9 cellular contexts compared by ENCODE assay signal in genomic region chr17:41792835-41793748, GRCh38. TPM values are rescaled to one million over a fixed set of nuclear protein-coding genes. Genes with fewer than 3 reads are reported as not detected.
DNase-seq lines count a peak whose midpoint lies in the region; ATAC-seq and TF ChIP-seq lines count a peak whose summit lies in the region.
"Had no signal": no experiment of that assay in that cellular context is flagged by ENCODE, and none has a peak within 500 bp of the region (broad histone marks: within the 10 kb centered on the region; RNA-seq: fewer than 3 reads in every experiment).

No MANE protein-coding gene starts in this region.

- no peak overlapping the region for H3K4me3 Mint-ChIP-seq in stimulated activated memory B cell treated with anti-CD40 and anti-IgM and Interleukin-4, amounts not matched to agents 10 μg/mL and 1 μg/mL and 100 μg/mL, for 72 hours
- H3K4me3 Mint-ChIP-seq: activated T-cell treated with anti-CD3 and anti-CD28 coated beads, Interleukin-2, amount 50 U/mL, for 24 hours had no signal

- peaks cover 3% of the 10 kb centered on the region for H3K27me3 ChIP-seq in AG04450 (ENCODE audit: control insufficient read depth, insufficient read depth, low read length)
- H3K27me3 ChIP-seq in Loucy (ENCODE audit: insufficient read depth, low read length, poor library complexity, severe bottlenecking): no peaks in the 10 kb centered on the region

- no peaks in the 10 kb centered on the region for H3K9me3 ChIP-seq in AG04450 (ENCODE audit: control insufficient read depth, insufficient read depth, low read length)
- H3K9me3 ChIP-seq in Loucy (ENCODE audit: insufficient read depth, low read depth, low read length): no peaks in the 10 kb centered on the region
- H3K9me3 ChIP-seq in mucosa of descending colon: no peaks in the 10 kb centered on the region

- H3K4me2 ChIP-seq in Loucy (ENCODE audit: low read depth, low read length, poor library complexity, severe bottlenecking): peak overlapping the region; percentile 24

- no peaks in the 10 kb centered on the region for H3F3A ChIP-seq in Loucy (ENCODE audit: low read depth)

- no peaks in the 10 kb centered on the region for H4K20me1 ChIP-seq in Loucy (ENCODE audit: insufficient read depth, low read length, poor library complexity, severe bottlenecking)

- POLR2A ChIA-PET in AG04450 (lab: Yijun Ruan, JAX): no interaction called here

- CTCF ChIA-PET in AG04450 (lab: Charles Lee): interaction anchor here (0.6 to 1.0 kb wide), 2 partner anchors 19 to 56 kb away, joined by 3 read pairs; partner anchors contain the start of gene P3H4

- H3K9me3 Mint-ChIP-seq in stimulated activated memory B cell treated with anti-CD40 and anti-IgM and Interleukin-4, amounts not matched to agents 10 μg/mL and 1 μg/mL and 100 μg/mL, for 72 hours: no peaks in the 10 kb centered on the region
- H3K9me3 Mint-ChIP-seq: activated T-cell treated with anti-CD3 and anti-CD28 coated beads, Interleukin-2, amount 50 U/mL, for 24 hours had no signal

- TF ChIP-seq CTCF in AG04450 (IDR thresholded peaks at IDR 0.05; ENCODE audit: low read depth, low read length): no peak
- no peak for TF ChIP-seq CTCF in Loucy (conservative IDR thresholded peaks at IDR 0.05; ENCODE audit: low read length)
- no peak for TF ChIP-seq CTCF in mucosa of descending colon (IDR thresholded peaks at IDR 0.05)

- H3K27ac ChIP-seq in AG04450 (ENCODE audit: low read depth, low read length): peak overlapping the region; percentile 73

- no peaks in the 10 kb centered on the region for H3K79me2 ChIP-seq in Loucy (ENCODE audit: insufficient read depth, low read length)

- no peak overlapping the region for H3K9ac ChIP-seq in Loucy (ENCODE audit: low read depth, low read length, poor library complexity, severe bottlenecking)

- peaks cover 6% of the 10 kb centered on the region for H3K4me1 Mint-ChIP-seq in stimulated activated memory B cell treated with anti-CD40 and anti-IgM and Interleukin-4, amounts not matched to agents 10 μg/mL and 1 μg/mL and 100 μg/mL, for 72 hours

- H3K36me3 Mint-ChIP-seq in stimulated activated memory B cell treated with anti-CD40 and anti-IgM and Interleukin-4, amounts not matched to agents 10 μg/mL and 1 μg/mL and 100 μg/mL, for 72 hours: no peaks in the 10 kb centered on the region

- H3K36me3 ChIP-seq in Loucy (ENCODE audit: insufficient read depth, low read length): no peaks in the 10 kb centered on the region
- H3K36me3 ChIP-seq in mucosa of descending colon (ENCODE audit: low read depth): no peaks in the 10 kb centered on the region

- H2AFZ ChIP-seq in Loucy (ENCODE audit: low read length): peak overlapping the region; percentile 8; the same call in 1 of the 2 replicates

- no peaks in the 10 kb centered on the region for H3K9me2 ChIP-seq in Loucy (replicated peaks; ENCODE audit: low read depth, low read length)

- H3K4me1 ChIP-seq in Loucy (ENCODE audit: insufficient read depth, low read length, poor library complexity, severe bottlenecking): peaks cover 24% of the 10 kb centered on the region
- H3K4me1 ChIP-seq in mucosa of descending colon (ENCODE audit: low read depth): peaks cover 30% of the 10 kb centered on the region

- DNase-seq in AG04450 (ENCODE audit: low read depth, low spot score): no peak
- peak; percentile 75 for DNase-seq in dermis blood vessel endothelial cell
- peak; percentile 76 to 87 (median 82) for DNase-seq in mucosa of descending colon
- DNase-seq in midbrain (lab: John Stamatoyannopoulos, UW): no peak
- DNase-seq: activated T-cell treated with anti-CD3 and anti-CD28 coated beads, Interleukin-2, amount 50 U/mL, for 24 hours had no signal

- ATAC-seq in mucosa of descending colon: peak; percentile 91
- ATAC-seq in HG03565 (IDR thresholded peaks at IDR 0.05; ENCODE audit: unreplicated experiment): no peak
- no peak for ATAC-seq in stimulated activated memory B cell treated with anti-CD40 and anti-IgM and Interleukin-4, amounts not matched to agents 10 μg/mL and 1 μg/mL and 100 μg/mL, for 72 hours
- ATAC-seq in HG02610 (IDR thresholded peaks at IDR 0.05; ENCODE audit: unreplicated experiment): no peak

- intact Hi-C loops in mucosa of descending colon (cut with DNase I, micrococcal nuclease): no loop called here

- H3K4me3 ChIP-seq in AG04450 (ENCODE audit: low read depth, low read length) (no peak overlapping the region), Loucy (ENCODE audit: low read length, poor library complexity, severe bottlenecking) (no peak overlapping the region), mucosa of descending colon (no peak overlapping the region)

- no peaks in the 10 kb centered on the region for H3K27me3 Mint-ChIP-seq in stimulated activated memory B cell treated with anti-CD40 and anti-IgM and Interleukin-4, amounts not matched to agents 10 μg/mL and 1 μg/mL and 100 μg/mL, for 72 hours

- H3K27ac Mint-ChIP-seq in stimulated activated memory B cell treated with anti-CD40 and anti-IgM and Interleukin-4, amounts not matched to agents 10 μg/mL and 1 μg/mL and 100 μg/mL, for 72 hours: no peak overlapping the region
- H3K27ac Mint-ChIP-seq: activated T-cell treated with anti-CD3 and anti-CD28 coated beads, Interleukin-2, amount 50 U/mL, for 24 hours had no signal

RNA-seq across cellular contexts. Expression of gene JUP, which starts 6.6 kb away (rescaled TPM):
- 13.5 and 25.7 TPM in 2 replicates for polyA plus RNA-seq in AG04450 (2011; rRNA removed)
- polyA minus RNA-seq in AG04450 (2011; rRNA and poly(A)+ RNA removed): 19.7 and 25.7 TPM in 2 replicates
- total RNA-seq in dermis blood vessel endothelial cell (416 and 862 TPM in 2 replicates), mucosa of descending colon (100 to 1,000 TPM; 165 to 383 (median 320) TPM)

RNA-seq across cellular contexts. Expression of gene P3H4, which starts 18.7 kb away (rescaled TPM):
- 51.5 and 58.8 TPM in 2 replicates for polyA plus RNA-seq in AG04450 (2011; rRNA removed)
- 19.8 and 25.6 TPM in 2 replicates for polyA minus RNA-seq in AG04450 (2011; rRNA and poly(A)+ RNA removed)
- total RNA-seq in dermis blood vessel endothelial cell: 65.4 and 79.3 TPM in 2 replicates
- 10 to 100 TPM; 10.7 to 14.0 (median 12.1) TPM for total RNA-seq in mucosa of descending colon

RNA-seq across cellular contexts. Expression of gene FKBP10, which starts 19.7 kb away (rescaled TPM):
- polyA plus RNA-seq in AG04450 (2011; rRNA removed): 487 and 624 TPM in 2 replicates
- 266 and 344 TPM in 2 replicates for polyA minus RNA-seq in AG04450 (2011; rRNA and poly(A)+ RNA removed)
- total RNA-seq in dermis blood vessel endothelial cell (186 and 244 TPM in 2 replicates), mucosa of descending colon (10 to 100 TPM in 2 of 3 donors, 1 to 10 TPM in 1; 5.7 to 32.7 (median 18.6) TPM)

RNA-seq across cellular contexts. Expression of gene NT5C3B, which starts 42.9 kb away (rescaled TPM):
- 97.4 and 106 TPM in 2 replicates for polyA plus RNA-seq in AG04450 (2011; rRNA removed)
- 46.1 and 49.6 TPM in 2 replicates for polyA minus RNA-seq in AG04450 (2011; rRNA and poly(A)+ RNA removed)
- total RNA-seq in dermis blood vessel endothelial cell (53.0 and 102 TPM in 2 replicates), mucosa of descending colon (10 to 100 TPM; 17.8 to 46.5 (median 19.1) TPM)

RNA-seq across cellular contexts. Expression of gene KLHL10, which starts 44.5 kb away (rescaled TPM):
- polyA plus RNA-seq in AG04450 (2011; rRNA removed): 0.06 TPM in 2 replicates
- polyA minus RNA-seq in AG04450 (2011; rRNA and poly(A)+ RNA removed): not detected in 2 replicates
- 0.05 TPM in 1 of 2 replicates, not detected in the other for total RNA-seq in dermis blood vessel endothelial cell
- under 1 TPM in 1 of 3 donors, not detected in 2; 0.73 TPM for total RNA-seq in mucosa of descending colon

Comparison
In these comparisons a context has a peak if more than half of its experiments do, and no peak if none do; other contexts are left out.
1. DNase-seq: peak in dermis blood vessel endothelial cell (single experiment) and mucosa of descending colon (3 of 3); none in AG04450 (single experiment) and midbrain (single experiment).